ENCODE assay signal across 12 cellular contexts in genomic region chr21:41947596-41948403, GRCh38. TPM values are rescaled to one million over a fixed set of nuclear protein-coding genes. Genes with fewer than 3 reads are reported as not detected.
DNase-seq lines count a peak whose midpoint lies in the region; ATAC-seq and TF ChIP-seq lines count a peak whose summit lies in the region.
"Had no signal": no experiment of that assay in that cellular context is flagged by ENCODE, and none has a peak within 500 bp of the region (broad histone marks: within the 10 kb centered on the region; RNA-seq: fewer than 3 reads in every experiment).

No MANE protein-coding gene starts in this region.

- ATAC-seq in HG03045 (IDR thresholded peaks at IDR 0.05; ENCODE audit: unreplicated experiment): no peak
- no peak for ATAC-seq in GM21529 (IDR thresholded peaks at IDR 0.05; ENCODE audit: unreplicated experiment)

- no peaks in the 10 kb centered on the region for H3K27me3 ChIP-seq in adrenal gland
- H3K27me3 ChIP-seq in prostate gland (replicated peaks; ENCODE audit: insufficient read depth): no peaks in the 10 kb centered on the region

- TF ChIP-seq POLR2A in adrenal gland (IDR thresholded peaks at IDR 0.05) (peak in 1 of 2 donors; percentile 66), prostate gland (IDR thresholded peaks at IDR 0.05) (no peak)

- intact Hi-C loops in adrenal gland (cut with DNase I) (no loop called here), prostate gland (cut with DNase I) (no loop called here)

- peak overlapping the region; percentile 77 to 97 (median 96) for H3K27ac ChIP-seq in adrenal gland
- H3K27ac ChIP-seq in prostate gland: peak overlapping the region; percentile 40 to 55
- H3K27ac ChIP-seq: C4-2B had no signal

- 17 to 39% (median 23%) methylated on average over 13 to 14 of the region's 14 CpGs for WGBS in adrenal gland, 4 donors
- 44% methylated on average over 14 of the region's 14 CpGs for WGBS in prostate gland

- H3K4me1 ChIP-seq in adrenal gland (replicated peaks in 1 of 2) (peaks cover 74 to 90% of the 10 kb centered on the region in 2 donors), prostate gland (replicated peaks) (no peaks in the 10 kb centered on the region)

- peak in 12 of 14 donors; percentile 41 to 94 (median 78) for DNase-seq in C1 segment of cervical spinal cord (lab: John Stamatoyannopoulos, UW)
- peak; percentile 72 to 93 (median 90) for DNase-seq in adrenal gland
- DNase-seq in globus pallidus (ENCODE audit: low spot score): peak; percentile 92
- DNase-seq in prostate gland (ENCODE audit: low spot score): no peak
- DNase-seq in NCI-H128 (lab: John Stamatoyannopoulos, UW; ENCODE audit: unreplicated experiment): no peak
- DNase-seq in islet precursor cell: no peak
- DNase-seq: kidney glomerular epithelial cell; NCI-H1417 treated with DMSO at 0.1 percent for 48 hours; stimulated activated CD4-positive, alpha-beta T cell treated with anti-CD3 and anti-CD28 coated beads, Interleukin-12 subunit alpha, Interleukin-12 subunit beta, amount 100 ng/mL, for 4 hours had no signal

- no peak for TF ChIP-seq CTCF in adrenal gland (IDR thresholded peaks at IDR 0.05)
- no peak for TF ChIP-seq CTCF in prostate gland (IDR thresholded peaks at IDR 0.05)

- H3K9me3 ChIP-seq in adrenal gland (replicated peaks in 1 of 3) (no peaks in the 10 kb centered on the region), prostate gland (no peaks in the 10 kb centered on the region)

- H3K4me3 ChIP-seq in adrenal gland (peak overlapping the region in 1 of 4 donors; percentile 30), prostate gland (no peak overlapping the region)

- H3K36me3 ChIP-seq in adrenal gland (replicated peaks in 1 of 2) (peaks cover 0 to 3% of the 10 kb centered on the region in 2 donors), prostate gland (no peaks in the 10 kb centered on the region)

RNA-seq across cellular contexts. Expression of gene C2CD2, which starts 6.0 kb away (rescaled TPM):
- total RNA-seq in adrenal gland (100 to 1,000 TPM; 233 to 439 (median 302) TPM), prostate gland (10 to 100 TPM; 27.3 to 30.5 TPM)
- polyA plus RNA-seq in adrenal gland: 100 to 1,000 TPM; 175 to 284 (median 180) TPM

Comparison
In these comparisons a context has a peak if more than half of its experiments do, and no peak if none do; other contexts are left out.
1. DNase-seq: peak in C1 segment of cervical spinal cord (12 of 14), adrenal gland (7 of 7) and globus pallidus (single experiment); none in prostate gland (single experiment), NCI-H128 (single experiment) and islet precursor cell (single experiment).
2. RNA of gene C2CD2, which starts 6.0 kb away (total RNA-seq): 233 to 439 TPM in adrenal gland; 27.3 to 30.5 TPM in prostate gland; every median in the first group is over 4 times any median in the second.